29 cellular contexts compared by ENCODE assay signal in the genomic region with DNA sequence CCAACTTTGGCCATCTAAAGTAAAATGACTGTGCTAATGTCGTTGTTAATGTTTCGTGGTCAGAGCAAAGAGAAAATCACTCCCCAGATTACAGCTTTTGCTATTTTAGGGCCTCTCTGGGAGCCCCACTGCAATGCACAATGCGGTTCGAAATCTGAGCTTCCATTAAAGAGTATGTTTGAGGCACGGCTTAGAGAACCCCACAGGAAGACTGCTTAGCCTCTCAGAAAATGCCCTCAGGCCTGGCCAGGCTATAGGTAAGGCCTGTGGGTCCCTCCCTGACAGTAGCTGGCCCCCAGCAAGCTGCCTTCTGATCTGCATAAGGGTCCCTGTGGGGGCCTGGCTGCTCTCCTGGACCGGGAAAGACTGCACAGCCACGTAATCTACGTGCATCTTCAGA.
"Had no signal": no experiment of that assay in that cellular context is flagged by ENCODE, and none has a peak within 500 bp of the region (broad histone marks: within the 10 kb centered on the region; RNA-seq: fewer than 3 reads in every experiment).

No MANE protein-coding gene starts in this region.

- H3K36me3 ChIP-seq: pancreas, right lobe of liver, sigmoid colon, spleen, suprapubic skin, tibial artery, transverse colon, upper lobe of left lung, vagina had no signal

- H3K27ac Mint-ChIP-seq: naive B cell; naive thymus-derived CD8-positive, alpha-beta T cell; natural killer cell treated with Interleukin-12 subunit alpha and Interleukin-12 subunit beta and Interleukin-15 and Interleukin-18, amount 100 ng/mL, for 72 hours; nephron progenitor cell; stimulated activated memory B cell treated with anti-CD40 and anti-IgM and Interleukin-4, amounts not matched to agents 10 μg/mL and 1 μg/mL and 100 μg/mL, for 72 hours; stimulated activated naive CD8-positive, alpha-beta T cell treated with anti-CD3 and anti-CD28 coated beads, Interleukin-15, amount 100 ng/mL, for 72 hours had no signal

- H3K27me3 ChIP-seq: pancreas, right lobe of liver, sigmoid colon, spleen, suprapubic skin, testis, tibial artery, transverse colon, upper lobe of left lung, vagina had no signal

- H3K4me3 Mint-ChIP-seq: naive thymus-derived CD8-positive, alpha-beta T cell; natural killer cell treated with Interleukin-12 subunit alpha and Interleukin-12 subunit beta and Interleukin-15 and Interleukin-18, amount 100 ng/mL, for 72 hours; nephron progenitor cell; neural crest cell; stimulated activated memory B cell treated with anti-CD40 and anti-IgM and Interleukin-4, amounts not matched to agents 10 μg/mL and 1 μg/mL and 100 μg/mL, for 72 hours; stimulated activated naive CD8-positive, alpha-beta T cell treated with anti-CD3 and anti-CD28 coated beads, Interleukin-15, amount 100 ng/mL, for 72 hours had no signal

- H3K27ac ChIP-seq: pancreas, psoas muscle, right lobe of liver, sigmoid colon, spleen, suprapubic skin, testis, tibial artery, transverse colon, upper lobe of left lung, vagina had no signal

- H3K9me3 Mint-ChIP-seq: natural killer cell treated with Interleukin-12 subunit alpha and Interleukin-12 subunit beta and Interleukin-15 and Interleukin-18, amount 100 ng/mL, for 72 hours had no signal

- H3K4me1 ChIP-seq: pancreas, psoas muscle, right lobe of liver, sigmoid colon, spleen, suprapubic skin, testis, tibial artery, transverse colon, upper lobe of left lung, vagina had no signal

- H3K4me1 Mint-ChIP-seq: naive B cell; naive thymus-derived CD8-positive, alpha-beta T cell; neural crest cell; stimulated activated memory B cell treated with anti-CD40 and anti-IgM and Interleukin-4, amounts not matched to agents 10 μg/mL and 1 μg/mL and 100 μg/mL, for 72 hours; stimulated activated naive CD8-positive, alpha-beta T cell treated with anti-CD3 and anti-CD28 coated beads, Interleukin-15, amount 100 ng/mL, for 72 hours had no signal

- H3K27me3 Mint-ChIP-seq: naive B cell; natural killer cell treated with Interleukin-12 subunit alpha and Interleukin-12 subunit beta and Interleukin-15 and Interleukin-18, amount 100 ng/mL, for 72 hours; stimulated activated memory B cell treated with anti-CD40 and anti-IgM and Interleukin-4, amounts not matched to agents 10 μg/mL and 1 μg/mL and 100 μg/mL, for 72 hours; stimulated activated naive CD8-positive, alpha-beta T cell treated with anti-CD3 and anti-CD28 coated beads, Interleukin-15, amount 100 ng/mL, for 72 hours had no signal

- DNase-seq: naive B cell; naive thymus-derived CD8-positive, alpha-beta T cell; nephron progenitor cell; occipital lobe; pancreas; psoas muscle; right cardiac atrium; right lobe of liver; sigmoid colon; small intestine; spleen; stimulated activated CD4-positive, alpha-beta T cell treated with anti-CD3 and anti-CD28 coated beads, Interleukin-12 subunit alpha, Interleukin-12 subunit beta, amount 100 ng/mL, for 4 hours; stimulated activated CD4-positive, alpha-beta T cell treated with anti-CD3 and anti-CD28 coated beads, Interleukin-1b, Interleukin-23, amount 100 ng/mL, for 48 hours; stimulated activated CD4-positive, alpha-beta T cell treated with anti-CD3 and anti-CD28 coated beads, Interleukin-4, amount 100 ng/mL, for 1 hour; stimulated activated CD4-positive, alpha-beta T cell treated with anti-CD3 and anti-CD28 coated beads, Interleukin-4, amount 100 ng/mL, for 4 hours; stimulated activated CD8-positive, alpha-beta memory T cell treated with anti-CD3 and anti-CD28 coated beads, Interleukin-4, amount 100 ng/mL, for 48 hours; stimulated activated naive CD4-positive, alpha-beta T cell; stimulated activated naive CD8-positive, alpha-beta T cell treated with anti-CD3 and anti-CD28 coated beads, Interleukin-15, amount 100 ng/mL, for 72 hours; stimulated activated naive CD8-positive, alpha-beta T cell treated with anti-CD3 and anti-CD28 coated beads, Interleukin-15, Interleukin-2, amounts not matched to agents 100 U/mL and 50 U/mL, for 24 hours; substantia nigra; testis; tibial artery; transverse colon; upper lobe of left lung had no signal

- ATAC-seq: naive thymus-derived CD8-positive, alpha-beta T cell; natural killer cell treated with Interleukin-12 subunit alpha and Interleukin-12 subunit beta and Interleukin-15 and Interleukin-18, amount 100 ng/mL, for 72 hours; pancreas; psoas muscle; right cardiac atrium; right lobe of liver; stimulated activated memory B cell treated with anti-CD40 and anti-IgM and Interleukin-4, amounts not matched to agents 10 μg/mL and 1 μg/mL and 100 μg/mL, for 72 hours; stimulated activated naive CD8-positive, alpha-beta T cell treated with anti-CD3 and anti-CD28 coated beads, Interleukin-15, amount 100 ng/mL, for 72 hours; stimulated activated naive CD8-positive, alpha-beta T cell treated with anti-CD3 and anti-CD28 coated beads, Interleukin-15, Interleukin-2, amounts not matched to agents 100 U/mL and 50 U/mL, for 24 hours had no signal

- H3K4me3 ChIP-seq: pancreas, psoas muscle, right lobe of liver, sigmoid colon, spleen, suprapubic skin, testis, tibial artery, transverse colon, upper lobe of left lung, vagina had no signal

- H3K36me3 Mint-ChIP-seq: naive B cell; naive thymus-derived CD8-positive, alpha-beta T cell; natural killer cell treated with Interleukin-12 subunit alpha and Interleukin-12 subunit beta and Interleukin-15 and Interleukin-18, amount 100 ng/mL, for 72 hours; stimulated activated memory B cell treated with anti-CD40 and anti-IgM and Interleukin-4, amounts not matched to agents 10 μg/mL and 1 μg/mL and 100 μg/mL, for 72 hours had no signal

- H3K9me3 ChIP-seq: pancreas, psoas muscle, right lobe of liver, sigmoid colon, testis, tibial artery, transverse colon, upper lobe of left lung, vagina had no signal
